15 cellular contexts compared by ENCODE assay signal in the genomic region with DNA sequence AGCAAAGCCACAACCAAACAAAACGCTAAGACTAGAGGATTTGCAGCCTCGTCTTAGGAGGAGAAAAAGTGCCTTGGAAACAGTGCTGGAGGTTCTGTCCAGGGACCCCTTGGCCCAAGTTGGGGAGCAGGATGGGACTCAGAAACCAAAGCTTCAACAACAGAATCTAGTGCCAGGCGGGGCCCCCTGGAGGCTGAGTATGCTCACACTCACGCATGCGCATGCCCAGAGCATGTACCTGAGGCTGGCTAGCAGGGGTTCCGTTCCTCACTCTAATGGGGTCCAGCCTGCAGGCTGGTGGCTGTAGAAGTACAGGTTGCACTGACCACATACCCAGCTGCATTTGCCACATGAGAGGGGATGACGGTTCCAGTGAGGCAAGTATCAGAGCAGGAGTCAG.
DNase-seq lines count a peak whose midpoint lies in the region; ATAC-seq and TF ChIP-seq lines count a peak whose summit lies in the region.
"Had no signal": no experiment of that assay in that cellular context is flagged by ENCODE, and none has a peak within 500 bp of the region (broad histone marks: within the 10 kb centered on the region; RNA-seq: fewer than 3 reads in every experiment).

No MANE protein-coding gene starts in this region.

- TF ChIP-seq CTCF in BE2C (IDR thresholded peaks at IDR 0.05; ENCODE audit: low read depth, low read length) (peak; percentile 58), GM12864 (IDR thresholded peaks at IDR 0.05; ENCODE audit: low read depth, low read length, missing control alignments) (peak; percentile 38), OCI-LY7 (conservative IDR thresholded peaks at IDR 0.05; ENCODE audit: low read length) (peak; percentile 63)

- H3K9me2 ChIP-seq in OCI-LY7 (ENCODE audit: insufficient read depth, low read length) (no peaks in the 10 kb centered on the region), Karpas-422 (replicated peaks; ENCODE audit: insufficient read depth, low read length) (no peaks in the 10 kb centered on the region)

- H4K20me1 ChIP-seq in OCI-LY7 (ENCODE audit: insufficient read depth, low read length) (no peaks in the 10 kb centered on the region), Karpas-422 (ENCODE audit: insufficient read depth, low read depth, low read length) (no peaks in the 10 kb centered on the region)
- H4K20me1 ChIP-seq: BLaER1 had no signal

- peaks cover 15% of the 10 kb centered on the region for H3K4me1 ChIP-seq in BE2C
- H3K4me1 ChIP-seq in OCI-LY7 (ENCODE audit: insufficient read depth, low read length, poor library complexity, severe bottlenecking) = no peaks in the 10 kb centered on the region
- H3K4me1 ChIP-seq in Karpas-422 (ENCODE audit: low read length) = no peaks in the 10 kb centered on the region
- H3K4me1 ChIP-seq: BLaER1, pancreas had no signal

- H2AFZ ChIP-seq in OCI-LY7 (ENCODE audit: low read length) (no peak overlapping the region), Karpas-422 (ENCODE audit: low read length) (no peak overlapping the region)

- DNase-seq in BE2C (peak; percentile 48), GM12864 (ENCODE audit: low read depth) (no peak), OCI-LY7 (ENCODE audit: low spot score) (peak; percentile 17), iPS-NIHi7 (ENCODE audit: extremely low spot score) (peak; percentile 67), Karpas-422 (no peak)
- DNase-seq in stimulated activated CD4-positive, alpha-beta T cell treated with anti-CD3 and anti-CD28 coated beads, Interleukin-4, amount 100 ng/mL, for 24 hours = no peak
- DNase-seq: activated CD4-positive, CD25-positive, alpha-beta regulatory T cell treated with anti-CD3 and anti-CD28 coated beads, Interleukin-2, amount 50 U/mL, for 72 hours; hippocampal formation; NCI-H526 treated with DMSO at 0.1 percent for 48 hours had no signal

- no peak overlapping the region for H3K9ac ChIP-seq in Karpas-422 (ENCODE audit: low read length)
- H3K9ac ChIP-seq: BLaER1 had no signal

- no peaks in the 10 kb centered on the region for H3K36me3 ChIP-seq in BE2C
- no peaks in the 10 kb centered on the region for H3K36me3 ChIP-seq in OCI-LY7 (ENCODE audit: insufficient read depth, low read length)
- H3K36me3 ChIP-seq in Karpas-422 (ENCODE audit: insufficient read depth, low read length) = no peaks in the 10 kb centered on the region
- H3K36me3 ChIP-seq: BLaER1, pancreas had no signal

- H3K27me3 ChIP-seq in BE2C = no peaks in the 10 kb centered on the region
- no peaks in the 10 kb centered on the region for H3K27me3 ChIP-seq in Karpas-422 (ENCODE audit: low read length)
- H3K27me3 ChIP-seq: BLaER1 had no signal

- H3K79me2 ChIP-seq in OCI-LY7 (ENCODE audit: insufficient read depth, low read depth, low read length) (no peaks in the 10 kb centered on the region), Karpas-422 (ENCODE audit: low read length) (no peaks in the 10 kb centered on the region)

- H3K4me3 ChIP-seq in BE2C (ENCODE audit: low read depth, low read length) (no peak overlapping the region), GM12864 (ENCODE audit: low read depth, low read length) (no peak overlapping the region), OCI-LY7 (ENCODE audit: low read depth, low read length, poor library complexity, severe bottlenecking) (no peak overlapping the region), Karpas-422 (ENCODE audit: low read length) (no peak overlapping the region)
- H3K4me3 ChIP-seq: BLaER1, lung, pancreas had no signal

- ATAC-seq in GM21576 (IDR thresholded peaks at IDR 0.05; ENCODE audit: unreplicated experiment) (no peak), GM18858 (IDR thresholded peaks at IDR 0.05; ENCODE audit: unreplicated experiment) (no peak)
- ATAC-seq: activated T-helper 17 cell treated with anti-CD3 and anti-CD28 coated beads, Interleukin-2, amount 50 U/mL, for 72 hours; pancreas had no signal

- BruUV-seq in OCI-LY7 (replicated peaks; lab: Mats Ljungman, UMichigan) = no TSS peak

- H3K27ac ChIP-seq in OCI-LY7 (ENCODE audit: low read depth, low read length, poor library complexity, severe bottlenecking) (no peak overlapping the region), Karpas-422 (ENCODE audit: low read length) (no peak overlapping the region)
- H3K27ac ChIP-seq: BLaER1, pancreas had no signal

- intact Hi-C loops in OCI-LY7 (cut with micrococcal nuclease; ENCODE audit: unreplicated experiment) = loop anchor here (10.0 kb wide), 1 partner anchor 748 kb away; no protein-coding TSS in a partner anchor

- H3K4me2 ChIP-seq in OCI-LY7 (ENCODE audit: low read length) (no peak overlapping the region), Karpas-422 (ENCODE audit: low read depth, low read length, poor library complexity, severe bottlenecking) (no peak overlapping the region)
- H3K4me2 ChIP-seq: BLaER1 had no signal

- POLR2A ChIA-PET in OCI-LY7 (lab: Charles Lee) = no interaction called here

- H3K9me3 ChIP-seq in BE2C (no peaks in the 10 kb centered on the region), OCI-LY7 (ENCODE audit: low read length) (no peaks in the 10 kb centered on the region), Karpas-422 (ENCODE audit: low read length) (no peaks in the 10 kb centered on the region)
- H3K9me3 ChIP-seq: BLaER1, pancreas had no signal

- CTCF ChIA-PET in OCI-LY7 (lab: Charles Lee; ENCODE audit: unreplicated experiment) = no interaction called here

Comparison
In these comparisons a context has a peak if more than half of its experiments do, and no peak if none do; other contexts are left out.
1. DNase-seq: peak in BE2C (single experiment), OCI-LY7 (single experiment) and iPS-NIHi7 (single experiment); none in GM12864 (single experiment), stimulated activated CD4-positive, alpha-beta T cell treated with anti-CD3 and anti-CD28 coated beads, Interleukin-4, amount 100 ng/mL, for 24 hours (single experiment) and Karpas-422 (single experiment).
2. Peak in every context shown above with its lines, with median percentiles within 50 percentile points of each other: CTCF ChIP-seq.